Comparison of ENCODE assay signal across 13 cellular contexts in the genomic region with DNA sequence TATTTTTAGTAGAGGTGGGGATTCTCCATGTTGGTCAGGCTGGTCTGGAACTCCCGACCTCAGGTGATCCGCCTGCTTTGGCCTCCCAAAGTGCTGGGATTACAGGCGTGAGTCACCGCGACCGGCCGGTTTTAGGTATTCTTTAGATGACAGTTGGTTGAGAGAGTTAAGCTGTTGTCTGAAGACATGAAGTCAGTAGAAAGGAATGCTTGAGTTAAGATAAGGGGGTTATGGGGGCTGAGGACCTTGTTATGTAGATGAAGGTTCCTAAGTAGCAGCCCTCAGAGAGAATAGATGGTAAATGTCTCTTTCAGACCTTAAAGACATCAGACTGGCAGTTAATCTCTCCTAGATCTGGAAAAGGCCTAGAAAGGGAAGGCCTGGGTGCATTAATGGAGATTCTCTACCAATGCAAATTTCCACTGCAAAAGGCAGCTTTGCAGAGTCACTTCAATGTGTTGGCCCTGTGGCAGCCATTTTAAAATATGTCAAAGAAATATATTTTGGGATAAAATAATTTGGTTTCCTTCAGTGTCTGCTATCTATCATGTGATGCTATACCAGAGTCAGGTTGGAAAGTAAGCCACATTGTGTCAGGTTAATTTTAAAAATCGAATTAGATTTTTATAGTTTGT. TPM values are rescaled to one million over a fixed set of nuclear protein-coding genes. Genes with fewer than 3 reads are reported as not detected.
DNase-seq lines count a peak whose midpoint lies in the region; ATAC-seq and TF ChIP-seq lines count a peak whose summit lies in the region.
"Had no signal": no experiment of that assay in that cellular context is flagged by ENCODE, and none has a peak within 500 bp of the region (broad histone marks: within the 10 kb centered on the region; RNA-seq: fewer than 3 reads in every experiment).

No MANE protein-coding gene starts in this region.

- no peak overlapping the region for H3K9ac ChIP-seq in adipocyte (ENCODE audit: low read length)

- no peak overlapping the region for H3K4me3 ChIP-seq in cardiac muscle cell
- H3K4me3 ChIP-seq in heart left ventricle: no peak overlapping the region
- H3K4me3 ChIP-seq in adipocyte (ENCODE audit: low read length): no peak overlapping the region
- no peak overlapping the region for H3K4me3 ChIP-seq in coronary artery

- peak overlapping the region; percentile 23 for H3K27ac ChIP-seq in cardiac muscle cell
- no peak overlapping the region for H3K27ac ChIP-seq in heart left ventricle
- peak overlapping the region in 1 of 2 donors; percentile 32 for H3K27ac ChIP-seq in coronary artery

- ATAC-seq in heart left ventricle (no peak), HG02870 (IDR thresholded peaks at IDR 0.05; ENCODE audit: unreplicated experiment) (no peak)
- ATAC-seq: activated CD8-positive, alpha-beta memory T cell treated with anti-CD3 and anti-CD28 coated beads, Interleukin-2, amount 10 ng/mL, durations not matched to agents 7 days and 5 days had no signal

- intact Hi-C loops in heart left ventricle (cut with DNase I): loop anchor here in 4 of 10 donors (2.0 to 10.0 kb wide), 4 partner anchors 133 to 243 kb away; no protein-coding TSS in a partner anchor

- TF ChIP-seq CTCF in cardiac muscle cell (IDR thresholded peaks at IDR 0.05; ENCODE audit: low read depth, low read length): no peak
- TF ChIP-seq CTCF in heart left ventricle (IDR thresholded peaks at IDR 0.05): no peak
- TF ChIP-seq CTCF in coronary artery (IDR thresholded peaks at IDR 0.05): no peak

- no peak for TF ChIP-seq POLR2A in heart left ventricle (IDR thresholded peaks at IDR 0.05)

- H3K4me1 ChIP-seq in cardiac muscle cell (ENCODE audit: low read depth) (no peaks in the 10 kb centered on the region), heart left ventricle (peaks cover 0 to 9% (median 3%) of the 10 kb centered on the region in 12 donors), adipocyte (ENCODE audit: control insufficient read depth, insufficient read depth, low read length) (peaks cover 7% of the 10 kb centered on the region)

- WGBS in heart left ventricle, 4 donors: 65 to 77% (median 67%) methylated on average over 8 of the region's 8 CpGs

- no peaks in the 10 kb centered on the region for H3K27me3 ChIP-seq in cardiac muscle cell
- no peaks in the 10 kb centered on the region for H3K27me3 ChIP-seq in heart left ventricle
- H3K27me3 ChIP-seq in adipocyte (replicated peaks; ENCODE audit: control insufficient read depth, insufficient read depth, low read length): no peaks in the 10 kb centered on the region

- H3K36me3 ChIP-seq in cardiac muscle cell (no peaks in the 10 kb centered on the region), heart left ventricle (peaks cover 0 to 13% (median 0%) of the 10 kb centered on the region in 9 donors), adipocyte (ENCODE audit: control insufficient read depth, insufficient read depth, low read length, severe bottlenecking) (no peaks in the 10 kb centered on the region)

- no peaks in the 10 kb centered on the region for H3K9me3 ChIP-seq in cardiac muscle cell (ENCODE audit: low read depth)
- H3K9me3 ChIP-seq in heart left ventricle: no peaks in the 10 kb centered on the region
- no peaks in the 10 kb centered on the region for H3K9me3 ChIP-seq in adipocyte (ENCODE audit: control insufficient read depth, low read length)

- DNase-seq in cardiac muscle cell (ENCODE audit: low read depth in 1 of 2, low spot score in 1 of 2) (peak in 1 of 2 donors; percentile 78), heart left ventricle (no peak), adipocyte (ENCODE audit: low read depth) (peak; percentile 23), iPS DF 19.7 (ENCODE audit: low read depth, low spot score) (peak; percentile 93), DMS79 (lab: John Stamatoyannopoulos, UW) (no peak), GDM1 (lab: John Stamatoyannopoulos, UW) (no peak), coronary artery (ENCODE audit: low spot score) (no peak)
- DNase-seq: 8988T; activated CD8-positive, alpha-beta memory T cell treated with anti-CD3 and anti-CD28 coated beads, Interleukin-2, amount 10 ng/mL, durations not matched to agents 7 days and 5 days; activated naive CD4-positive, alpha-beta T cell treated with anti-CD3 and anti-CD28 coated beads, Interleukin-2, amount 10 ng/mL, durations not matched to agents 7 days and 5 days; central memory CD4-positive, alpha-beta T cell; NCI-H69 had no signal

RNA-seq across cellular contexts. Expression of gene ZNF674, which starts 6.4 kb away (rescaled TPM):
- total RNA-seq in cardiac muscle cell: 1.8 and 5.5 TPM in 2 replicates
- 1.3 and 1.6 TPM in 2 replicates for polyA plus RNA-seq in cardiac muscle cell
- total RNA-seq in heart left ventricle: 1 to 10 TPM in 8 of 9 donors, under 1 TPM in 1; 0.81 to 5.6 (median 3.8) TPM
- polyA plus RNA-seq in heart left ventricle: 1 to 10 TPM; 1.0 to 2.0 TPM

RNA-seq across cellular contexts. Expression of gene CHST7, which starts 22.0 kb away (rescaled TPM):
- 6.5 and 6.6 TPM in 2 replicates for total RNA-seq in cardiac muscle cell
- 5.3 and 5.6 TPM in 2 replicates for polyA plus RNA-seq in cardiac muscle cell
- total RNA-seq in heart left ventricle: 10 to 100 TPM in 5 of 9 donors, 1 to 10 TPM in 4; 5.0 to 41.8 (median 15.0) TPM
- 10 to 100 TPM in 1 of 2 donors, 1 to 10 TPM in 1; 3.6 to 31.7 TPM for polyA plus RNA-seq in heart left ventricle

Comparison
In these comparisons a context has a peak if more than half of its experiments do, and no peak if none do; other contexts are left out.
1. DNase-seq: peak in adipocyte (single experiment) and iPS DF 19.7 (single experiment); none in heart left ventricle (0 of 5), DMS79 (single experiment), GDM1 (single experiment) and coronary artery (single experiment).